Comparison of ENCODE assay signal across 23 cellular contexts in the genomic region with DNA sequence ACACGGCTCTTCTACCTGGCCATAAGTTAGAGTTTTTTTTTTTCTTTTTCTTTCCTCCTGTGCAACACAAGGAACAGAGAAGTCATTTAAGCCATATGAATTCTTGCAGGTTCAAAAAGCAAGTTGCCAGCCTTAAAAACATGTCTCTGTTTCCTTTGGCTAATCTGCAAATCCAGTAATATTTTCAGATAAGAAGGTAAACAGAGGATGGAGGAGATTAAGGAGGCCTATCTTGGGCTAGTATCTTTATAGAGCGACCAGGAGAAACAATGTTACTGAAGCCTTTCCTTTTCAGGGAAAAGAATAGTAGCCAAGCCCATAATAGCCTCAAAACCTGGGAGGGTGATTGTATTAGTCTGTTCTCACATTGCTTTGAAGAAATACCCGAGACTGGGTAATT. TPM values are rescaled to one million over a fixed set of nuclear protein-coding genes. Genes with fewer than 3 reads are reported as not detected.
A peak's percentile ranks its signal among the peaks of the same experiment; 100 is the strongest.
DNase-seq lines count a peak whose midpoint lies in the region; ATAC-seq, FAIRE-seq and TF ChIP-seq lines count a peak whose summit lies in the region.
"Had no signal": no experiment of that assay in that cellular context is flagged by ENCODE, and none has a peak within 500 bp of the region (broad histone marks: within the 10 kb centered on the region; RNA-seq: fewer than 3 reads in every experiment).

No MANE protein-coding gene starts in this region.

- POLR2A ChIA-PET in endothelial cell of umbilical vein (lab: Charles Lee) (no interaction called here), GM10248 (lab: Yijun Ruan, JAX) (no interaction called here)

- H3K4me1 ChIP-seq in HUES48 (ENCODE audit: control insufficient read depth, insufficient read depth, low read length): no peaks in the 10 kb centered on the region
- H3K4me1 ChIP-seq in endothelial cell of umbilical vein (ENCODE audit: control insufficient read depth, extremely low read depth, insufficient read depth, low read length): peaks cover 16% of the 10 kb centered on the region
- H3K4me1 ChIP-seq in neural progenitor cell: peaks cover 18% of the 10 kb centered on the region

- H3K36me3 ChIP-seq in HUES48 (ENCODE audit: control insufficient read depth, insufficient read depth, low read length): no peaks in the 10 kb centered on the region
- no peaks in the 10 kb centered on the region for H3K36me3 ChIP-seq in WERI-Rb-1
- H3K36me3 ChIP-seq in endothelial cell of umbilical vein (ENCODE audit: control insufficient read depth in 2 of 2, extremely low read depth in 1 of 2, insufficient read depth in 2 of 2, low read length in 2 of 2): no peaks in the 10 kb centered on the region
- H3K36me3 ChIP-seq in neural progenitor cell: no peaks in the 10 kb centered on the region
- H3K36me3 ChIP-seq: SJCRH30 had no signal

- no peak for FAIRE-seq in endothelial cell of umbilical vein (lab: Jason Lieb, UNC)
- FAIRE-seq: D721Med, GM18507 had no signal

- H3K9ac ChIP-seq in HUES48 (ENCODE audit: low read depth, low read length): no peak overlapping the region
- H3K9ac ChIP-seq in endothelial cell of umbilical vein (replicated peaks; ENCODE audit: extremely low read depth, insufficient read depth, low read length): no peak overlapping the region
- no peak overlapping the region for H3K9ac ChIP-seq in neural progenitor cell
- H3K9ac ChIP-seq: GM23248 had no signal

- H3K4me3 ChIP-seq in HUES48 (ENCODE audit: low read depth, low read length): no peak overlapping the region
- no peak overlapping the region for H3K4me3 ChIP-seq in WERI-Rb-1 (ENCODE audit: low read depth, low read length)
- H3K4me3 ChIP-seq in endothelial cell of umbilical vein (replicated peaks in 1 of 3; ENCODE audit: insufficient read depth in 1 of 3, low read depth in 1 of 3, low read length in 3 of 3): no peak overlapping the region
- H3K4me3 ChIP-seq in neural progenitor cell: no peak overlapping the region
- H3K4me3 ChIP-seq: GM23248, PC-9, SJCRH30 had no signal

- no peaks in the 10 kb centered on the region for H3K9me1 ChIP-seq in endothelial cell of umbilical vein (replicated peaks; ENCODE audit: control insufficient read depth, extremely low read depth, insufficient read depth, low read length)

- H4K20me1 ChIP-seq in endothelial cell of umbilical vein (replicated peaks; ENCODE audit: control insufficient read depth, extremely low read depth, insufficient read depth, low read length) (no peaks in the 10 kb centered on the region), neural progenitor cell (ENCODE audit: low read depth) (no peaks in the 10 kb centered on the region)

- H3K9me3 ChIP-seq in HUES48 (ENCODE audit: control insufficient read depth, insufficient read depth, low read length) (peaks cover 3% of the 10 kb centered on the region; the same call in 1 of the 2 replicates), WERI-Rb-1 (ENCODE audit: severe bottlenecking) (peaks cover 3% of the 10 kb centered on the region), endothelial cell of umbilical vein (replicated peaks; ENCODE audit: control insufficient read depth, insufficient read depth, low read length) (no peaks in the 10 kb centered on the region), neural progenitor cell (ENCODE audit: low read depth) (no peaks in the 10 kb centered on the region)

- BruUV-seq in endothelial cell of umbilical vein (replicated peaks; lab: Mats Ljungman, UMichigan): no TSS peak

- dilution Hi-C loops in endothelial cell of umbilical vein (cut with MboI; ENCODE audit: extremely low pct_ligation_motif_present, low sequenced_read_pairs): no loop called here

- H3K79me2 ChIP-seq in endothelial cell of umbilical vein (ENCODE audit: control insufficient read depth, insufficient read depth, low read length): no peaks in the 10 kb centered on the region
- no peaks in the 10 kb centered on the region for H3K79me2 ChIP-seq in neural progenitor cell (ENCODE audit: low read depth)

- H3K4me1 Mint-ChIP-seq in neural progenitor cell: peaks cover 6% of the 10 kb centered on the region

- H3K27me3 ChIP-seq in HUES48 (ENCODE audit: control insufficient read depth, insufficient read depth, low read length) (no peaks in the 10 kb centered on the region), WERI-Rb-1 (ENCODE audit: insufficient read depth, low read depth, severe bottlenecking) (no peaks in the 10 kb centered on the region), endothelial cell of umbilical vein (ENCODE audit: control insufficient read depth in 2 of 2, insufficient read depth in 2 of 2, low read length in 2 of 2) (no peaks in the 10 kb centered on the region), neural progenitor cell (no peaks in the 10 kb centered on the region)
- H3K27me3 ChIP-seq: SJCRH30 had no signal

- no peak overlapping the region for H3K27ac Mint-ChIP-seq in neural progenitor cell

- H3K27ac ChIP-seq in HUES48 (ENCODE audit: low read depth, low read length): peak overlapping the region; percentile 25
- H3K27ac ChIP-seq in WERI-Rb-1: peak overlapping the region; percentile 34; the same call in 1 of the 2 replicates
- H3K27ac ChIP-seq in endothelial cell of umbilical vein (ENCODE audit: insufficient read depth, low read depth, low read length): no peak overlapping the region
- peak overlapping the region; percentile 26 for H3K27ac ChIP-seq in neural progenitor cell
- H3K27ac ChIP-seq: GM23248, PC-9, SJCRH30 had no signal

- intact Hi-C loops in endothelial cell of umbilical vein (cut with micrococcal nuclease): no loop called here

- no peaks in the 10 kb centered on the region for H3K27me3 Mint-ChIP-seq in neural progenitor cell (ENCODE audit: insufficient read depth, low read depth)

- TF ChIP-seq CTCF in WERI-Rb-1 (IDR thresholded peaks at IDR 0.05; ENCODE audit: low read depth, low read length) (no peak), endothelial cell of umbilical vein (IDR thresholded peaks at IDR 0.05; ENCODE audit: extremely low read depth in 1 of 2, insufficient read depth in 1 of 2, low read depth in 1 of 2, low read length in 2 of 2) (no peak), neural progenitor cell (IDR thresholded peaks at IDR 0.05) (no peak), GM10248 (IDR thresholded peaks at IDR 0.05; ENCODE audit: control extremely low read depth, extremely low read depth, low read depth, missing control alignments) (no peak)

- peaks cover 7% of the 10 kb centered on the region for H3K36me3 Mint-ChIP-seq in neural progenitor cell

- no peak for TF ChIP-seq POLR2A in endothelial cell of umbilical vein (IDR thresholded peaks at IDR 0.05; ENCODE audit: low read depth, low read length)

- H3F3A ChIP-seq in neural progenitor cell (ENCODE audit: low read depth): peaks cover 18% of the 10 kb centered on the region

- H2AFZ ChIP-seq in endothelial cell of umbilical vein (ENCODE audit: low read depth, low read length) (no peak overlapping the region), neural progenitor cell (replicated peaks) (no peak overlapping the region)
- H2AFZ ChIP-seq: GM23248, PC-9 had no signal

- CTCF ChIA-PET in endothelial cell of umbilical vein (lab: Charles Lee) (interaction anchor here (0.6 to 2.0 kb wide), 3 partner anchors 21 to 126 kb away, joined by 3 to 13 read pairs (median 5); a partner anchor contains a TSS), GM10248 (lab: Yijun Ruan, JAX) (no interaction called here)

- no peak overlapping the region for H3K4me3 Mint-ChIP-seq in neural progenitor cell

- no peak for ATAC-seq in HG03025 (IDR thresholded peaks at IDR 0.05; ENCODE audit: low FRiP score, unreplicated experiment)
- no peak for ATAC-seq in HG02588 (IDR thresholded peaks at IDR 0.05; ENCODE audit: unreplicated experiment)
- ATAC-seq in GM21367 (IDR thresholded peaks at IDR 0.05; ENCODE audit: unreplicated experiment): no peak
- ATAC-seq: Right ventricle myocardium inferior, SK-N-SH treated with all-trans-retinoic acid at 6 μM for 48 hours had no signal

- peaks cover 10% of the 10 kb centered on the region for H3K9me3 Mint-ChIP-seq in neural progenitor cell

- H3K4me2 ChIP-seq in endothelial cell of umbilical vein (ENCODE audit: insufficient read depth, low read length) (no peak overlapping the region), neural progenitor cell (peak overlapping the region; percentile 41)
- H3K4me2 ChIP-seq: PC-9 had no signal

- DNase-seq in WERI-Rb-1: no peak
- peak; percentile 27 for DNase-seq in endothelial cell of umbilical vein (ENCODE audit: low read depth, low spot score)
- DNase-seq in neural progenitor cell (ENCODE audit: low spot score): peak; percentile 12
- no peak for DNase-seq in GM10248 (ENCODE audit: extremely low spot score)
- DNase-seq: H7, NCI-H1105, NCI-H1436 treated with DMSO at 0.1 percent for 48 hours, NCI-H1930, NCI-H2107, NCI-H446, NCI-H524 treated with DMSO at 0.1 percent for 48 hours, NCI-H774, PC-9, SJCRH30 had no signal

TF ChIP-seq in endothelial cell of umbilical vein, 7 proteins besides CTCF, POLR2A, EP300 and RAD21:
- TF ChIP-seq EZH2 (IDR thresholded peaks at IDR 0.05; ENCODE audit: borderline replicate concordance, low read depth, low read length, severe bottlenecking) (no peak), FOS (IDR thresholded peaks at IDR 0.05; ENCODE audit: borderline replicate concordance, insufficient read depth, low read length) (no peak)

RNA-seq across cellular contexts. Expression of a gene that starts 20.9 kb away (rescaled TPM):
- 11.1 and 14.5 TPM in 2 replicates for total RNA-seq in endothelial cell of umbilical vein
- polyA plus RNA-seq in endothelial cell of umbilical vein: 7.6 and 11.4 TPM in 2 replicates
- 10.9 and 12.3 TPM in 2 replicates for polyA plus RNA-seq in endothelial cell of umbilical vein (2011; cell fraction: cytosol; rRNA removed)
- 11.8 and 12.1 TPM in 2 replicates for polyA plus RNA-seq in endothelial cell of umbilical vein (2011; cell fraction: nucleus; rRNA removed)
- polyA plus RNA-seq in endothelial cell of umbilical vein (2012): 11.6 and 15.5 TPM in 2 replicates
- 5.8 and 12.4 TPM in 2 replicates for polyA minus RNA-seq in endothelial cell of umbilical vein
- polyA minus RNA-seq in endothelial cell of umbilical vein (2011; cell fraction: cytosol; rRNA and poly(A)+ RNA removed): not detected
- polyA minus RNA-seq in endothelial cell of umbilical vein (2011; cell fraction: nucleus; rRNA and poly(A)+ RNA removed): 10.3 and 13.6 TPM in 2 replicates
- 0.15 TPM in 1 of 2 replicates, not detected in the other for total RNA-seq in neural progenitor cell (ENCODE audit: low replicate concordance)

Comparison
In these comparisons a context has a peak if more than half of its experiments do, and no peak if none do; other contexts are left out.
1. DNase-seq: peak in endothelial cell of umbilical vein (single experiment) and neural progenitor cell (single experiment); none in WERI-Rb-1 (single experiment) and GM10248 (single experiment).
2. RNA of a gene that starts 20.9 kb away (total RNA-seq): 11.1 to 14.5 TPM in endothelial cell of umbilical vein; 0.15 TPM in neural progenitor cell; every median in the first group is over 10 times any median in the second.